Comparison of ENCODE assay signal across 6 cellular contexts in genomic region chr10:108346066-108346465, GRCh38.
"Had no signal": no experiment of that assay in that cellular context is flagged by ENCODE, and none has a peak within 500 bp of the region (broad histone marks: within the 10 kb centered on the region; RNA-seq: fewer than 3 reads in every experiment).

No MANE protein-coding gene starts in this region.

- H3K4me1 Mint-ChIP-seq: IgD-negative memory B cell had no signal

- H3K27ac Mint-ChIP-seq: IgD-negative memory B cell had no signal

- H3K27me3 Mint-ChIP-seq: IgD-negative memory B cell had no signal

- H3K36me3 Mint-ChIP-seq: IgD-negative memory B cell had no signal

- DNase-seq: IMR-90, KBM-7, KG1 had no signal

- H3K4me3 Mint-ChIP-seq: IgD-negative memory B cell had no signal

- ATAC-seq: HepG2, K562 had no signal
